Comparison of ENCODE assay signal across 8 cellular contexts in genomic region chr20:35615667-35616464, GRCh38. TPM values are rescaled to one million over a fixed set of nuclear protein-coding genes. Genes with fewer than 3 reads are reported as not detected.
DNase-seq lines count a peak whose midpoint lies in the region; ATAC-seq, FAIRE-seq and TF ChIP-seq lines count a peak whose summit lies in the region.

Gene SPAG4, plus strand, starts transcription at chr20:35615829. Its CDS starts 175 bp downstream, at chr20:35616004.

- ATAC-seq in GM18867 (IDR thresholded peaks at IDR 0.05; ENCODE audit: unreplicated experiment), result peak; percentile 71
- peak; percentile 63 for ATAC-seq in HG03095 (IDR thresholded peaks at IDR 0.05; ENCODE audit: unreplicated experiment)

- no peaks in the 10 kb centered on the region for H3K36me3 ChIP-seq in kidney (ENCODE audit: control insufficient read depth in 1 of 2, insufficient read depth in 2 of 2, low read length in 2 of 2)

- peak within 1 kb of the TSS; percentile 76 to 78 for H3K27ac ChIP-seq in kidney (ENCODE audit: low read depth in 2 of 2, low read length in 2 of 2)

- H3K4me3 ChIP-seq in kidney (ENCODE audit: low read length in 2 of 2), result peak within 1 kb of the TSS; percentile 34 to 64

- no peaks in the 10 kb centered on the region for H3K9me3 ChIP-seq in kidney (ENCODE audit: control insufficient read depth in 1 of 2, low read length in 2 of 2)

- DNase-seq in 8988T (peak; percentile 91), NCI-H226 (peak; percentile 97), kidney (peak; percentile 100)
- DNase-seq in activated CD4-positive, CD25-positive, alpha-beta regulatory T cell treated with anti-CD3 and anti-CD28 coated beads, Interleukin-2, amount 50 U/mL, for 16 hours (ENCODE audit: low read depth, low spot score), result peak; percentile 46
- peak; percentile 100 for DNase-seq in central memory CD4-positive, alpha-beta T cell
- DNase-seq in stimulated activated CD4-positive, alpha-beta T cell treated with anti-CD3 and anti-CD28 coated beads, Interleukin-15, amount 100 ng/mL, for 1 hour (ENCODE audit: low read depth in 1 of 2, low spot score in 1 of 2), result peak; percentile 100

- peak within 1 kb of the TSS; percentile 51 to 82 for H3K9ac ChIP-seq in kidney (ENCODE audit: low read length in 2 of 2)

- FAIRE-seq in kidney (lab: Jason Lieb, UNC), result no peak

- intact Hi-C loops in kidney (cut with DNase I), result no loop called here

- no peak for TF ChIP-seq CTCF in kidney (IDR thresholded peaks at IDR 0.05; ENCODE audit: borderline replicate concordance, extremely low read depth, insufficient read depth)

- peaks cover 0 to 22% of the 10 kb centered on the region in 2 donors for H3K4me1 ChIP-seq in kidney (ENCODE audit: control insufficient read depth in 1 of 2, insufficient read depth in 1 of 2, low read depth in 1 of 2, low read length in 2 of 2)

RNA-seq across cellular contexts. Expression of gene SPAG4, which starts in this region (rescaled TPM):
- total RNA-seq in kidney, result 16.0 TPM
- polyA plus RNA-seq in kidney (ENCODE audit: insufficient read depth, low read depth, low replicate concordance), result 13.1 TPM

Comparison
In these comparisons a context has a peak if more than half of its experiments do, and no peak if none do; other contexts are left out.
1. Peak in every context shown above with its lines: DNase-seq, ATAC-seq, H3K4me3 ChIP-seq and H3K27ac ChIP-seq.
2. DNase-seq: peak in every context shown above with its lines; median percentile 100 in central memory CD4-positive, alpha-beta T cell; 100 in kidney; 100 in stimulated activated CD4-positive, alpha-beta T cell treated with anti-CD3 and anti-CD28 coated beads, Interleukin-15, amount 100 ng/mL, for 1 hour; 97 in NCI-H226; 91 in 8988T; 46 in activated CD4-positive, CD25-positive, alpha-beta regulatory T cell treated with anti-CD3 and anti-CD28 coated beads, Interleukin-2, amount 50 U/mL, for 16 hours.